In genomic region chr7:121219031-121219430, GRCh38 we compare ENCODE assay signal across 20 cellular contexts.
DNase-seq lines count a peak whose midpoint lies in the region; ATAC-seq and TF ChIP-seq lines count a peak whose summit lies in the region.
"Had no signal": no experiment of that assay in that cellular context is flagged by ENCODE, and none has a peak within 500 bp of the region (broad histone marks: within the 10 kb centered on the region; RNA-seq: fewer than 3 reads in every experiment).

No MANE protein-coding gene starts in this region.

- peaks cover 6% of the 10 kb centered on the region for H3K36me3 Mint-ChIP-seq in activated B cell treated with CpG ODN at 0.5 μM for 24 hours (ENCODE audit: low read depth)
- H3K36me3 Mint-ChIP-seq: CD14-positive monocyte had no signal

- H3K4me3 ChIP-seq in fibroblast of mammary gland (ENCODE audit: control insufficient read depth, low read depth, low read length): no peak overlapping the region
- H3K4me3 ChIP-seq in esophagus muscularis mucosa: no peak overlapping the region
- H3K4me3 ChIP-seq: Peyer's patch, SJCRH30 had no signal

- ATAC-seq in activated B cell treated with CpG ODN at 0.5 μM for 24 hours (ENCODE audit: low read depth) (no peak), HG03025 (IDR thresholded peaks at IDR 0.05; ENCODE audit: low FRiP score, unreplicated experiment) (no peak)

- peak overlapping the region; percentile 2 for H3K27ac Mint-ChIP-seq in activated B cell treated with CpG ODN at 0.5 μM for 24 hours
- H3K27ac Mint-ChIP-seq: CD14-positive monocyte had no signal

- TF ChIP-seq POLR2A in esophagus muscularis mucosa (IDR thresholded peaks at IDR 0.05; ENCODE audit: low read depth): no peak

- H3K9me3 ChIP-seq in esophagus muscularis mucosa: peaks cover 0 to 10% (median 4%) of the 10 kb centered on the region in 4 donors
- H3K9me3 ChIP-seq: Peyer's patch, SJCRH30 had no signal

- no peaks in the 10 kb centered on the region for H3K27me3 ChIP-seq in esophagus muscularis mucosa
- H3K27me3 ChIP-seq: Peyer's patch, SJCRH30 had no signal

- TF ChIP-seq EP300 in esophagus muscularis mucosa (IDR thresholded peaks at IDR 0.05): no peak

- TF ChIP-seq CTCF in activated B cell treated with CpG ODN at 0.5 μM for 24 hours (IDR thresholded peaks at IDR 0.05) (no peak), fibroblast of mammary gland (conservative IDR thresholded peaks at IDR 0.05; ENCODE audit: control insufficient read depth, insufficient read depth, low read depth, low read length) (no peak), esophagus muscularis mucosa (IDR thresholded peaks at IDR 0.05) (no peak)

- H3K4me1 Mint-ChIP-seq in activated B cell treated with CpG ODN at 0.5 μM for 24 hours: peaks cover 18% of the 10 kb centered on the region
- H3K4me1 Mint-ChIP-seq: CD14-positive monocyte had no signal

- no peaks in the 10 kb centered on the region for H3K9me3 Mint-ChIP-seq in activated B cell treated with CpG ODN at 0.5 μM for 24 hours

- no peak overlapping the region for H3K4me3 Mint-ChIP-seq in activated B cell treated with CpG ODN at 0.5 μM for 24 hours
- H3K4me3 Mint-ChIP-seq: CD14-positive monocyte had no signal

- H3K4me1 ChIP-seq in esophagus muscularis mucosa: no peaks in the 10 kb centered on the region
- H3K4me1 ChIP-seq: Peyer's patch, SJCRH30 had no signal

- H3K27me3 Mint-ChIP-seq in activated B cell treated with CpG ODN at 0.5 μM for 24 hours: no peaks in the 10 kb centered on the region

- intact Hi-C loops in activated B cell treated with CpG ODN at 0.5 μM for 24 hours (cut with micrococcal nuclease) (loop anchor here (1.0 kb wide), 1 partner anchor 11 kb away; no protein-coding TSS in a partner anchor), esophagus muscularis mucosa (cut with DNase I) (no loop called here)

- CTCF ChIA-PET in activated B cell treated with CpG ODN at 0.5 μM for 24 hours (lab: Charles Lee): no interaction called here
- CTCF ChIA-PET in HEK293T (lab: Yijun Ruan, JAX): no interaction called here

- no peaks in the 10 kb centered on the region for H3K36me3 ChIP-seq in esophagus muscularis mucosa
- H3K36me3 ChIP-seq: Peyer's patch, SJCRH30 had no signal

- POLR2A ChIA-PET in activated B cell treated with CpG ODN at 0.5 μM for 24 hours (lab: Charles Lee): no interaction called here
- POLR2A ChIA-PET in HEK293T (lab: Yijun Ruan, JAX): no interaction called here

- 62% methylated on average over 2 of the region's 2 CpGs for WGBS in esophagus muscularis mucosa

- no peak overlapping the region for H3K27ac ChIP-seq in esophagus muscularis mucosa (replicated peaks in 1 of 4)
- H3K27ac ChIP-seq: Peyer's patch, SJCRH30 had no signal

- peak; percentile 13 for DNase-seq in Daoy (ENCODE audit: low read depth)
- no peak for DNase-seq in activated B cell treated with CpG ODN at 0.5 μM for 24 hours
- peak; percentile 36 for DNase-seq in fibroblast of mammary gland (ENCODE audit: low read depth)
- DNase-seq in esophagus muscularis mucosa (ENCODE audit: extremely low spot score): no peak
- no peak for DNase-seq in foreskin melanocyte
- DNase-seq in HEK293T (ENCODE audit: extremely low spot score): no peak
- DNase-seq: ACHN, AML-193, DMS79, GOT3, HCEC 1CT, Karpas-422, NCI-H1417, NCI-H1694 treated with DMSO at 0.1 percent for 48 hours, NCI-H2081 treated with DMSO at 0.1 percent for 48 hours, NCI-H2171 treated with DMSO at 0.1 percent for 48 hours, Peyer's patch, SJCRH30 had no signal

TF ChIP-seq in HEK293T, 16 proteins besides CTCF, POLR2A, EP300 and RAD21:
- TF ChIP-seq FOXM1 (IDR thresholded peaks at IDR 0.05; ENCODE audit: borderline replicate concordance) (no peak), ZNF384 (IDR thresholded peaks at IDR 0.05) (no peak), SP1 (IDR thresholded peaks at IDR 0.05) (no peak), BHLHE40 (IDR thresholded peaks at IDR 0.05; ENCODE audit: borderline replicate concordance) (no peak), FOXK2 (IDR thresholded peaks at IDR 0.05) (no peak)
TF ChIP-seq in HEK293T: peak in this region for 0.

Comparison
In these comparisons a context has a peak if more than half of its experiments do, and no peak if none do; other contexts are left out.
1. DNase-seq: peak in Daoy (single experiment) and fibroblast of mammary gland (single experiment); none in activated B cell treated with CpG ODN at 0.5 μM for 24 hours (single experiment), esophagus muscularis mucosa (single experiment), foreskin melanocyte (single experiment) and HEK293T (single experiment).